Comparison of ENCODE assay signal across 7 cellular contexts in the genomic region with DNA sequence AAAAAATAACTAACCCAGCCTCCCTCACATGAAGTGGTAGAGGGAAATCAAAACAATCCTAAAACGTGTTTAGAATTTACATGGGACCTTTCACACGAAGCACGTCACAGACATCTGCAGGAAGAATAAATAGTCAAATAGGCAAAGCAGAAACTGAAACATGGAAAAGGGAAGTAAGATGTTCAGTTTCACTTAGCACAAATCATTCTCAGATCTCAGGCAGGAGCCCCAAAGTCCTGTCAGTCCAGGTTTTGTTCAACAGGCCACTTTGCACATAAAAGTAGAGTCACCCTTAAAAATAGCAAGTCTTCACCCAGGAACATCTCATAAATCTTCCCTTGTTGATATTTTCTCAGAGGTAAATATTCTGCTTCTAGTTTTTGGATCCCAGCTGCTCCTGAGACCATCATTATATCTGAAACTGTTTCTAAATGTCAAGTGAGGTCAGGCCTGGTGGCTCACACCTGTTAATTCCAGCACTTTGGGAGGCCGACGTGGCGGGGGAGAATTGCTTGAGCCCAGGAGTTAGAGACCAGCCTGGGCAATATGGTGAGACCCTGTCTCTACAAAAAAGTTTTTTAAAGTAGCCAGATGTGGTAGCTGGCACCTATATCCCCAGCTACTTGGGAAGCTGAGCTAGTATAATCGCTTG. TPM values are rescaled to one million over a fixed set of nuclear protein-coding genes. Genes with fewer than 3 reads are reported as not detected.
DNase-seq lines count a peak whose midpoint lies in the region; ATAC-seq and TF ChIP-seq lines count a peak whose summit lies in the region.

No MANE protein-coding gene starts in this region.

- peaks cover 9% of the 10 kb centered on the region for H3K36me3 Mint-ChIP-seq in neural crest cell (ENCODE audit: low read depth)

- H3K4me3 Mint-ChIP-seq in neural crest cell = peak overlapping the region; percentile 81

- H3K27me3 Mint-ChIP-seq in neural crest cell (ENCODE audit: low read depth) = no peaks in the 10 kb centered on the region

- H3K4me3 ChIP-seq in OCI-LY7 (ENCODE audit: low read depth, low read length, poor library complexity, severe bottlenecking) (peak overlapping the region; percentile 83), HAP-1 (no peak overlapping the region)

- no peaks in the 10 kb centered on the region for H3K9me2 ChIP-seq in OCI-LY7 (ENCODE audit: insufficient read depth, low read length)

- intact Hi-C loops in OCI-LY7 (cut with micrococcal nuclease; ENCODE audit: unreplicated experiment) = loop anchor here (1.0 to 2.0 kb wide), 2 partner anchors 22 to 60 kb away; no protein-coding TSS in a partner anchor

- TF ChIP-seq CTCF in OCI-LY7 (conservative IDR thresholded peaks at IDR 0.05; ENCODE audit: low read length) (no peak), neural crest cell (conservative IDR thresholded peaks at IDR 0.05) (no peak)

- peaks cover 28% of the 10 kb centered on the region for H3K36me3 ChIP-seq in OCI-LY7 (ENCODE audit: insufficient read depth, low read length)
- no peaks in the 10 kb centered on the region for H3K36me3 ChIP-seq in HAP-1 (replicated peaks)

- POLR2A ChIA-PET in OCI-LY7 (lab: Charles Lee) = interaction anchor here (0.9 to 5.5 kb wide), 4 partner anchors 12 to 21 kb away, joined by 3 to 41 read pairs (median 10); no protein-coding TSS in a partner anchor

- CTCF ChIA-PET in OCI-LY7 (lab: Charles Lee; ENCODE audit: unreplicated experiment) = no interaction called here

- peak overlapping the region; percentile 94 for H3K27ac ChIP-seq in OCI-LY7 (ENCODE audit: low read depth, low read length, poor library complexity, severe bottlenecking)

- no peak overlapping the region for H2AFZ ChIP-seq in OCI-LY7 (ENCODE audit: low read length)

- peaks cover 65% of the 10 kb centered on the region for H3K79me2 ChIP-seq in OCI-LY7 (ENCODE audit: insufficient read depth, low read depth, low read length)

- peak; percentile 52 for ATAC-seq in GM18870 (IDR thresholded peaks at IDR 0.05; ENCODE audit: unreplicated experiment)
- ATAC-seq in HG02763 (IDR thresholded peaks at IDR 0.05; ENCODE audit: unreplicated experiment) = peak; percentile 36
- ATAC-seq in esophagus mucosa = no peak

- peaks cover 5% of the 10 kb centered on the region; the same call in 1 of the 2 replicates for H3K9me3 ChIP-seq in OCI-LY7 (ENCODE audit: low read length)
- no peaks in the 10 kb centered on the region; the same call in 1 of the 2 replicates for H3K9me3 ChIP-seq in HAP-1

- TSS peak; percentile 65 for BruUV-seq in OCI-LY7 (replicated peaks; lab: Mats Ljungman, UMichigan)

- no peaks in the 10 kb centered on the region for H4K20me1 ChIP-seq in OCI-LY7 (ENCODE audit: insufficient read depth, low read length)

- peak; percentile 92 for DNase-seq in OCI-LY7 (ENCODE audit: low spot score)
- no peak for DNase-seq in neural crest cell (ENCODE audit: low read depth, low spot score)
- no peak for DNase-seq in NCI-H1105 (lab: John Stamatoyannopoulos, UW)
- no peak for DNase-seq in HAP-1 (ENCODE audit: low spot score in 2 of 2)

- no peaks in the 10 kb centered on the region for H3K9me3 Mint-ChIP-seq in neural crest cell

- peaks cover 28% of the 10 kb centered on the region for H3K4me1 Mint-ChIP-seq in neural crest cell

- peak overlapping the region; percentile 80 for H3K4me2 ChIP-seq in OCI-LY7 (ENCODE audit: low read length)

- peaks cover 53% of the 10 kb centered on the region for H3K4me1 ChIP-seq in OCI-LY7 (ENCODE audit: insufficient read depth, low read length, poor library complexity, severe bottlenecking)
- peaks cover 17% of the 10 kb centered on the region for H3K4me1 ChIP-seq in HAP-1

- in situ Hi-C loops in HAP-1 (cut with MboI; ENCODE audit: low sequenced_read_pairs) = no loop called here

- H3K27ac Mint-ChIP-seq in neural crest cell (ENCODE audit: unreplicated experiment) = no peak overlapping the region

- no peaks in the 10 kb centered on the region for H3K27me3 ChIP-seq in HAP-1 (ENCODE audit: low read depth)

RNA-seq across cellular contexts. Expression of a gene that starts 1.9 kb away (rescaled TPM):
- 37.1 and 45.1 TPM in 2 replicates for total RNA-seq in OCI-LY7 (2014; rRNA removed; shearing (Covaris generic))
- total RNA-seq in OCI-LY7 (2022) (48.4 and 56.7 TPM in 2 replicates), neural crest cell (30.2 and 31.7 TPM in 2 replicates), esophagus mucosa (18.0 TPM)

RNA-seq across cellular contexts. Expression of a gene that starts 14.9 kb away (rescaled TPM):
- 47.6 and 63.8 TPM in 2 replicates for total RNA-seq in OCI-LY7 (2014; rRNA removed; shearing (Covaris generic))
- total RNA-seq in OCI-LY7 (2022) = 49.2 and 57.8 TPM in 2 replicates
- total RNA-seq in neural crest cell = 50.0 and 52.5 TPM in 2 replicates
- total RNA-seq in esophagus mucosa = 41.4 TPM

RNA-seq across cellular contexts. Expression of a gene that starts 56.3 kb away (rescaled TPM):
- total RNA-seq in OCI-LY7 (2014; rRNA removed; shearing (Covaris generic)) = 39.0 and 44.2 TPM in 2 replicates
- total RNA-seq in OCI-LY7 (2022) = 52.6 and 53.0 TPM in 2 replicates
- total RNA-seq in neural crest cell = 69.0 and 69.8 TPM in 2 replicates
- 20.8 TPM for total RNA-seq in esophagus mucosa
